In genomic region chr19:18428173-18428836, GRCh38 we compare ENCODE assay signal across 8 cellular contexts. TPM values are rescaled to one million over a fixed set of nuclear protein-coding genes. Genes with fewer than 3 reads are reported as not detected.
DNase-seq lines count a peak whose midpoint lies in the region; ATAC-seq and TF ChIP-seq lines count a peak whose summit lies in the region.

No MANE protein-coding gene starts in this region.

- H3K9me3 Mint-ChIP-seq in activated CD4-positive, alpha-beta T cell treated with anti-CD3 and anti-CD28 coated beads for 36 hours (ENCODE audit: low read depth): no peaks in the 10 kb centered on the region
- H3K9me3 Mint-ChIP-seq in activated CD4-positive, alpha-beta T cell treated with anti-CD3 and anti-CD28 coated beads, Interleukin-2, amount 10 ng/mL, durations not matched to agents 7 days and 5 days: no peaks in the 10 kb centered on the region

- no peak overlapping the region for H3K4me3 ChIP-seq in Panc1 (ENCODE audit: low read depth in 2 of 2, low read length in 2 of 2)
- H3K4me3 ChIP-seq in right atrium auricular region: peak overlapping the region in 1 of 2 donors; percentile 55
- peak overlapping the region; percentile 47 for H3K4me3 ChIP-seq in suprapubic skin

- no peak for DNase-seq in activated CD4-positive, alpha-beta T cell treated with anti-CD3 and anti-CD28 coated beads for 36 hours
- no peak for DNase-seq in activated CD4-positive, alpha-beta T cell treated with anti-CD3 and anti-CD28 coated beads, Interleukin-2, amount 10 ng/mL, durations not matched to agents 7 days and 5 days
- DNase-seq in Panc1 (ENCODE audit: low read depth, low spot score): no peak
- no peak for DNase-seq in right atrium auricular region (ENCODE audit: low spot score)
- DNase-seq in suprapubic skin (ENCODE audit: low spot score in 2 of 2): no peak
- DNase-seq in NCI-H2227 (lab: John Stamatoyannopoulos, UW; ENCODE audit: unreplicated experiment): no peak

- no peak overlapping the region for H3K4me3 Mint-ChIP-seq in activated CD4-positive, alpha-beta T cell treated with anti-CD3 and anti-CD28 coated beads for 36 hours
- H3K4me3 Mint-ChIP-seq in activated CD4-positive, alpha-beta T cell treated with anti-CD3 and anti-CD28 coated beads, Interleukin-2, amount 10 ng/mL, durations not matched to agents 7 days and 5 days: no peak overlapping the region

- POLR2A ChIA-PET in activated CD4-positive, alpha-beta T cell treated with anti-CD3 and anti-CD28 coated beads for 36 hours (lab: Charles Lee): interaction anchor here (1.1 to 1.9 kb wide), 2 partner anchors 10 to 147 kb away, joined by 3 to 8 read pairs; partner anchors contain the start of genes JUND and SSBP4
- POLR2A ChIA-PET in activated CD4-positive, alpha-beta T cell treated with anti-CD3 and anti-CD28 coated beads, Interleukin-2, amount 10 ng/mL, durations not matched to agents 7 days and 5 days (lab: Charles Lee): no interaction called here
- POLR2A ChIA-PET in Panc1 (lab: Charles Lee): interaction anchor here (0.9 kb wide), 1 partner anchor 8 kb away, joined by 5 read pairs; no protein-coding TSS in a partner anchor

- peaks cover 57% of the 10 kb centered on the region for H3K4me1 ChIP-seq in Panc1 (ENCODE audit: control insufficient read depth, insufficient read depth, low read length)
- H3K4me1 ChIP-seq in right atrium auricular region: peaks cover 0 to 72% of the 10 kb centered on the region in 2 donors
- peaks cover 59% of the 10 kb centered on the region for H3K4me1 ChIP-seq in suprapubic skin

- no peak for TF ChIP-seq POLR2A in suprapubic skin (IDR thresholded peaks at IDR 0.05)

- intact Hi-C loops in activated CD4-positive, alpha-beta T cell treated with anti-CD3 and anti-CD28 coated beads for 36 hours (cut with DNase I, micrococcal nuclease): no loop called here
- intact Hi-C loops in Panc1 (cut with micrococcal nuclease; ENCODE audit: unreplicated experiment): no loop called here

- H3K4me1 Mint-ChIP-seq in activated CD4-positive, alpha-beta T cell treated with anti-CD3 and anti-CD28 coated beads for 36 hours: peaks cover 41% of the 10 kb centered on the region
- H3K4me1 Mint-ChIP-seq in activated CD4-positive, alpha-beta T cell treated with anti-CD3 and anti-CD28 coated beads, Interleukin-2, amount 10 ng/mL, durations not matched to agents 7 days and 5 days: peaks cover 51% of the 10 kb centered on the region

- in situ Hi-C loops in Panc1 (cut with HindIII; ENCODE audit: low pct_unique_long_range_greater_than_20kb, low sequenced_read_pairs): no loop called here

- H3K27me3 ChIP-seq in Panc1 (ENCODE audit: control insufficient read depth, insufficient read depth, low read length): no peaks in the 10 kb centered on the region
- no peaks in the 10 kb centered on the region for H3K27me3 ChIP-seq in right atrium auricular region
- no peaks in the 10 kb centered on the region for H3K27me3 ChIP-seq in suprapubic skin

- no peak for TF ChIP-seq EP300 in suprapubic skin (IDR thresholded peaks at IDR 0.05)

- 89% methylated on average over 8 of the region's 18 CpGs for WGBS in suprapubic skin

- peaks cover 4% of the 10 kb centered on the region for H3K36me3 Mint-ChIP-seq in activated CD4-positive, alpha-beta T cell treated with anti-CD3 and anti-CD28 coated beads for 36 hours (ENCODE audit: low read depth)
- H3K36me3 Mint-ChIP-seq in activated CD4-positive, alpha-beta T cell treated with anti-CD3 and anti-CD28 coated beads, Interleukin-2, amount 10 ng/mL, durations not matched to agents 7 days and 5 days (ENCODE audit: low read depth): peaks cover 15% of the 10 kb centered on the region

- ATAC-seq in activated CD4-positive, alpha-beta T cell treated with anti-CD3 and anti-CD28 coated beads for 36 hours: peak; percentile 27
- peak; percentile 13 for ATAC-seq in Panc1
- ATAC-seq in HG02970 (IDR thresholded peaks at IDR 0.05; ENCODE audit: low FRiP score, unreplicated experiment): no peak
- no peak for ATAC-seq in HG03025 (IDR thresholded peaks at IDR 0.05; ENCODE audit: low FRiP score, unreplicated experiment)

- TF ChIP-seq CTCF in Panc1 (IDR thresholded peaks at IDR 0.05) (no peak), right atrium auricular region (IDR thresholded peaks at IDR 0.05) (no peak), suprapubic skin (IDR thresholded peaks at IDR 0.05) (no peak)

- CTCF ChIA-PET in activated CD4-positive, alpha-beta T cell treated with anti-CD3 and anti-CD28 coated beads for 36 hours (lab: Charles Lee): interaction anchor here (0.5 to 0.7 kb wide), 2 partner anchors 9 to 16 kb away, joined by 3 to 4 read pairs; partner anchors contain the start of gene SSBP4
- CTCF ChIA-PET in activated CD4-positive, alpha-beta T cell treated with anti-CD3 and anti-CD28 coated beads, Interleukin-2, amount 10 ng/mL, durations not matched to agents 7 days and 5 days (lab: Charles Lee): interaction anchor here (1.3 to 3.2 kb wide), 2 partner anchors 9 to 14 kb away, joined by 3 to 13 read pairs; partner anchors contain the start of gene SSBP4
- CTCF ChIA-PET in Panc1 (lab: Charles Lee): interaction anchor here (0.6 kb wide), 1 partner anchor 497 kb away, joined by 4 read pairs; no protein-coding TSS in a partner anchor

- no peak overlapping the region for H3K27ac Mint-ChIP-seq in activated CD4-positive, alpha-beta T cell treated with anti-CD3 and anti-CD28 coated beads for 36 hours
- no peak overlapping the region for H3K27ac Mint-ChIP-seq in activated CD4-positive, alpha-beta T cell treated with anti-CD3 and anti-CD28 coated beads, Interleukin-2, amount 10 ng/mL, durations not matched to agents 7 days and 5 days

- no TSS peak for BruUV-seq in Panc1 (replicated peaks; lab: Mats Ljungman, UMichigan)

- no peaks in the 10 kb centered on the region for H3K27me3 Mint-ChIP-seq in activated CD4-positive, alpha-beta T cell treated with anti-CD3 and anti-CD28 coated beads for 36 hours
- no peaks in the 10 kb centered on the region for H3K27me3 Mint-ChIP-seq in activated CD4-positive, alpha-beta T cell treated with anti-CD3 and anti-CD28 coated beads, Interleukin-2, amount 10 ng/mL, durations not matched to agents 7 days and 5 days

- H3K9me3 ChIP-seq in Panc1 (ENCODE audit: control insufficient read depth, insufficient read depth, low read depth, low read length) (no peaks in the 10 kb centered on the region), right atrium auricular region (no peaks in the 10 kb centered on the region), suprapubic skin (no peaks in the 10 kb centered on the region)

- peak overlapping the region; percentile 54; the same call in 1 of the 2 replicates for H3K27ac ChIP-seq in Panc1 (ENCODE audit: low read length)
- peak overlapping the region; percentile 63 to 79 for H3K27ac ChIP-seq in right atrium auricular region
- H3K27ac ChIP-seq in suprapubic skin: peak overlapping the region; percentile 79

- H3K36me3 ChIP-seq in Panc1 (ENCODE audit: control insufficient read depth, insufficient read depth, low read length): no peaks in the 10 kb centered on the region
- H3K36me3 ChIP-seq in right atrium auricular region: no peaks in the 10 kb centered on the region
- no peaks in the 10 kb centered on the region for H3K36me3 ChIP-seq in suprapubic skin

RNA-seq across cellular contexts. Expression of gene SSBP4, which starts 9.1 kb away (rescaled TPM):
- total RNA-seq in activated CD4-positive, alpha-beta T cell treated with anti-CD3 and anti-CD28 coated beads for 36 hours: 10 to 100 TPM; 71.7 to 79.3 TPM
- total RNA-seq in activated CD4-positive, alpha-beta T cell treated with anti-CD3 and anti-CD28 coated beads, Interleukin-2, amount 10 ng/mL, durations not matched to agents 7 days and 5 days: 100 to 1,000 TPM; 112 to 123 TPM
- total RNA-seq in Panc1 (2021; ENCODE audit: unreplicated experiment) (128 TPM), right atrium auricular region (10 to 100 TPM; 31.7 to 59.5 TPM), suprapubic skin (10 to 100 TPM; 18.1 to 30.5 (median 27.4) TPM)
- 185 TPM for polyA plus RNA-seq in Panc1 (2012; ENCODE audit: insufficient read length)

RNA-seq across cellular contexts. Expression of gene ISYNA1, which starts 9.6 kb away (rescaled TPM):
- 10 to 100 TPM; 18.8 to 23.3 TPM for total RNA-seq in activated CD4-positive, alpha-beta T cell treated with anti-CD3 and anti-CD28 coated beads for 36 hours
- 10 to 100 TPM; 10.7 to 12.1 TPM for total RNA-seq in activated CD4-positive, alpha-beta T cell treated with anti-CD3 and anti-CD28 coated beads, Interleukin-2, amount 10 ng/mL, durations not matched to agents 7 days and 5 days
- total RNA-seq in Panc1 (2021; ENCODE audit: unreplicated experiment) (351 TPM), right atrium auricular region (10 to 100 TPM; 24.1 to 49.4 TPM), suprapubic skin (10 to 100 TPM in 3 of 4 donors, 1 to 10 TPM in 1; 7.9 to 27.6 (median 21.0) TPM)
- polyA plus RNA-seq in Panc1 (2012; ENCODE audit: insufficient read length): 540 TPM

RNA-seq across cellular contexts. Expression of gene LRRC25, which starts 30.9 kb away (rescaled TPM):
- not detected for total RNA-seq in activated CD4-positive, alpha-beta T cell treated with anti-CD3 and anti-CD28 coated beads for 36 hours
- not detected for total RNA-seq in activated CD4-positive, alpha-beta T cell treated with anti-CD3 and anti-CD28 coated beads, Interleukin-2, amount 10 ng/mL, durations not matched to agents 7 days and 5 days
- total RNA-seq in Panc1 (2021; ENCODE audit: unreplicated experiment) (0.15 TPM), right atrium auricular region (1 to 10 TPM; 2.6 to 6.8 TPM), suprapubic skin (under 1 TPM in 3 of 4 donors, not detected in 1; 0.59 to 0.79 (median 0.73) TPM)
- 0.15 TPM for polyA plus RNA-seq in Panc1 (2012; ENCODE audit: insufficient read length)

RNA-seq across cellular contexts. Expression of gene GDF15, which starts 42.3 kb away (rescaled TPM):
- not detected for total RNA-seq in activated CD4-positive, alpha-beta T cell treated with anti-CD3 and anti-CD28 coated beads for 36 hours
- total RNA-seq in activated CD4-positive, alpha-beta T cell treated with anti-CD3 and anti-CD28 coated beads, Interleukin-2, amount 10 ng/mL, durations not matched to agents 7 days and 5 days: not detected
- total RNA-seq in Panc1 (2021; ENCODE audit: unreplicated experiment) (335 TPM), right atrium auricular region (1 to 10 TPM; 1.1 to 2.7 TPM), suprapubic skin (under 1 TPM in 3 of 4 donors, not detected in 1; 0.57 to 0.89 (median 0.86) TPM)
- polyA plus RNA-seq in Panc1 (2012; ENCODE audit: insufficient read length): 712 TPM

Comparison
In these comparisons a context has a peak if more than half of its experiments do, and no peak if none do; other contexts are left out.
1. ATAC-seq: peak in activated CD4-positive, alpha-beta T cell treated with anti-CD3 and anti-CD28 coated beads for 36 hours (single experiment) and Panc1 (single experiment); none in HG02970 (single experiment) and HG03025 (single experiment).
2. Peak in every context shown above with its lines, with median percentiles within 50 percentile points of each other: H3K27ac ChIP-seq.